In genomic region chr1:41241748-41242644, GRCh38 we compare ENCODE assay signal across 8 cellular contexts. TPM values are rescaled to one million over a fixed set of nuclear protein-coding genes. Genes with fewer than 3 reads are reported as not detected.
A peak's percentile ranks its signal among the peaks of the same experiment; 100 is the strongest.
DNase-seq lines count a peak whose midpoint lies in the region; ATAC-seq and TF ChIP-seq lines count a peak whose summit lies in the region.

Gene SCMH1 (minus strand): TSS chr1:41242306. CDS start chr1:41186133, 56,173 bp downstream.

- H3K4me3 Mint-ChIP-seq in CD8-positive, alpha-beta T cell = peak within 1 kb of the TSS; percentile 85
- H3K4me3 Mint-ChIP-seq in progenitor cell of endocrine pancreas (ENCODE audit: low read depth) = peak within 1 kb of the TSS; percentile 73

- H3K36me3 Mint-ChIP-seq in CD8-positive, alpha-beta T cell = peaks cover 4% of the 10 kb centered on the region
- H3K36me3 Mint-ChIP-seq in activated naive CD4-positive, alpha-beta T cell treated with anti-CD3 and anti-CD28 coated beads, Interleukin-2, amount 50 U/mL, for 72 hours = peaks cover 5 to 6% of the 10 kb centered on the region in 2 donors
- H3K36me3 Mint-ChIP-seq in progenitor cell of endocrine pancreas (ENCODE audit: insufficient read depth) = no peaks in the 10 kb centered on the region

- WGBS in heart right ventricle, 2 donors = 0 to 1% methylated on average over 58 to 111 of the region's 121 CpGs

- peak; percentile 81 for ATAC-seq in CD8-positive, alpha-beta T cell
- ATAC-seq in GM19463 (IDR thresholded peaks at IDR 0.05; ENCODE audit: unreplicated experiment) (peak; percentile 40), heart right ventricle (peak; percentile 39 to 73 (median 64))
- ATAC-seq in activated naive CD4-positive, alpha-beta T cell treated with anti-CD3 and anti-CD28 coated beads, Interleukin-2, amount 50 U/mL, for 72 hours = peak; percentile 63 to 69

- H3K4me1 ChIP-seq in CD8-positive, alpha-beta T cell (ENCODE audit: insufficient read depth, low read length) = peaks cover 10% of the 10 kb centered on the region
- H3K4me1 ChIP-seq in HUES6 (ENCODE audit: control insufficient read depth, insufficient read depth, low read length) = peaks cover 24% of the 10 kb centered on the region; the same call in 1 of the 2 replicates
- H3K4me1 ChIP-seq in heart right ventricle = peaks cover 0 to 49% (median 40%) of the 10 kb centered on the region in 9 donors
- peaks cover 0 to 13% of the 10 kb centered on the region in 2 donors for H3K4me1 ChIP-seq in uterus

- H3K9me3 Mint-ChIP-seq in CD8-positive, alpha-beta T cell = peaks cover 5% of the 10 kb centered on the region
- H3K9me3 Mint-ChIP-seq in activated naive CD4-positive, alpha-beta T cell treated with anti-CD3 and anti-CD28 coated beads, Interleukin-2, amount 50 U/mL, for 72 hours = no peaks in the 10 kb centered on the region
- H3K9me3 Mint-ChIP-seq in progenitor cell of endocrine pancreas (ENCODE audit: low read depth) = no peaks in the 10 kb centered on the region

- peak within 1 kb of the TSS; percentile 68 for H3K9ac ChIP-seq in HUES6 (ENCODE audit: low read length)

- TF ChIP-seq POLR2A in uterus (IDR thresholded peaks at IDR 0.05) = peak in 1 of 2 donors; percentile 8

- no peaks in the 10 kb centered on the region for H3K9me3 ChIP-seq in CD8-positive, alpha-beta T cell (ENCODE audit: low read length)
- no peaks in the 10 kb centered on the region for H3K9me3 ChIP-seq in HUES6 (ENCODE audit: control insufficient read depth, insufficient read depth, low read depth, low read length)
- H3K9me3 ChIP-seq in heart right ventricle = no peaks in the 10 kb centered on the region
- no peaks in the 10 kb centered on the region for H3K9me3 ChIP-seq in uterus

- no peaks in the 10 kb centered on the region for H3K27me3 ChIP-seq in CD8-positive, alpha-beta T cell (ENCODE audit: insufficient read depth, low read length)
- peaks cover 20% of the 10 kb centered on the region for H3K27me3 ChIP-seq in HUES6 (ENCODE audit: control insufficient read depth, insufficient read depth, low read length)
- no peaks in the 10 kb centered on the region for H3K27me3 ChIP-seq in heart right ventricle
- H3K27me3 ChIP-seq in uterus = no peaks in the 10 kb centered on the region

- in situ Hi-C loops in SK-MEL-5 (cut with HindIII; ENCODE audit: low pct_unique_long_range_greater_than_20kb, low sequenced_read_pairs) = no loop called here

- H3K27me3 Mint-ChIP-seq in CD8-positive, alpha-beta T cell (ENCODE audit: low read depth) = peaks cover 2% of the 10 kb centered on the region
- peaks cover 7% of the 10 kb centered on the region for H3K27me3 Mint-ChIP-seq in progenitor cell of endocrine pancreas

- H3K4me3 ChIP-seq in CD8-positive, alpha-beta T cell (ENCODE audit: low read depth, low read length) = peak within 1 kb of the TSS; percentile 50
- H3K4me3 ChIP-seq in HUES6 (ENCODE audit: low read depth, low read length) (peak within 1 kb of the TSS; percentile 70), heart right ventricle (peak within 1 kb of the TSS; percentile 73 to 94 (median 88)), uterus (peak within 1 kb of the TSS; percentile 53 to 92)

- H3K4me1 Mint-ChIP-seq in CD8-positive, alpha-beta T cell (ENCODE audit: low read depth) = peaks cover 19% of the 10 kb centered on the region
- peaks cover 26% of the 10 kb centered on the region for H3K4me1 Mint-ChIP-seq in progenitor cell of endocrine pancreas (ENCODE audit: low read depth)

- DNase-seq in CD8-positive, alpha-beta T cell = peak; percentile 7 to 77 (median 52)
- DNase-seq in SK-MEL-5 (ENCODE audit: low read depth, low spot score) = peak; percentile 5
- peak; percentile 64 to 69 for DNase-seq in activated naive CD4-positive, alpha-beta T cell treated with anti-CD3 and anti-CD28 coated beads, Interleukin-2, amount 50 U/mL, for 72 hours (ENCODE audit: low spot score in 2 of 2)
- DNase-seq in heart right ventricle = peak; percentile 36 to 49
- peak; percentile 44 for DNase-seq in progenitor cell of endocrine pancreas (ENCODE audit: low spot score, unreplicated experiment)
- peak; percentile 40 to 53 for DNase-seq in uterus

- POLR2A ChIA-PET in CD8-positive, alpha-beta T cell (lab: Charles Lee) = interaction anchor here (1.5 kb wide), 1 partner anchor 262 kb away, joined by 6 read pairs; the partner anchor contains the start of gene CTPS1

- H3K27ac Mint-ChIP-seq in CD8-positive, alpha-beta T cell = peak within 1 kb of the TSS; percentile 85
- peak within 1 kb of the TSS; percentile 77 to 84 for H3K27ac Mint-ChIP-seq in activated naive CD4-positive, alpha-beta T cell treated with anti-CD3 and anti-CD28 coated beads, Interleukin-2, amount 50 U/mL, for 72 hours
- H3K27ac Mint-ChIP-seq in progenitor cell of endocrine pancreas = peak within 1 kb of the TSS; percentile 43

- intact Hi-C loops in CD8-positive, alpha-beta T cell (cut with DNase I, micrococcal nuclease) = no loop called here
- intact Hi-C loops in heart right ventricle (cut with DNase I) = no loop called here
- intact Hi-C loops in uterus (cut with DNase I; ENCODE audit: low total_unique reads) = no loop called here

- CTCF ChIA-PET in CD8-positive, alpha-beta T cell (lab: Charles Lee) = no interaction called here

- TF ChIP-seq CTCF in CD8-positive, alpha-beta T cell (IDR thresholded peaks at IDR 0.05) = no peak
- TF ChIP-seq CTCF in heart right ventricle (IDR thresholded peaks at IDR 0.05) (no peak), progenitor cell of endocrine pancreas (IDR thresholded peaks at IDR 0.05; ENCODE audit: unreplicated experiment) (no peak), uterus (IDR thresholded peaks at IDR 0.05) (no peak)

- H3K36me3 ChIP-seq in CD8-positive, alpha-beta T cell (ENCODE audit: insufficient read depth, low read length) = no peaks in the 10 kb centered on the region
- H3K36me3 ChIP-seq in HUES6 (ENCODE audit: control insufficient read depth, insufficient read depth, low read length) (no peaks in the 10 kb centered on the region), heart right ventricle (no peaks in the 10 kb centered on the region), uterus (no peaks in the 10 kb centered on the region)

- peak within 1 kb of the TSS; percentile 29 for H3K27ac ChIP-seq in CD8-positive, alpha-beta T cell (ENCODE audit: low read depth, low read length)
- H3K27ac ChIP-seq in HUES6 (ENCODE audit: low read depth, low read length) (no peak within 1 kb of the TSS; the same call in 1 of the 2 replicates), heart right ventricle (peak within 1 kb of the TSS; percentile 88 to 99 (median 96)), uterus (peak within 1 kb of the TSS; percentile 96 to 100)

RNA-seq across cellular contexts. Expression of gene SCMH1, which starts in this region (rescaled TPM):
- total RNA-seq in CD8-positive, alpha-beta T cell = 10 to 100 TPM; 10.2 to 13.1 TPM
- 16.8 and 17.0 TPM in 2 replicates for total RNA-seq in SK-MEL-5 (2014; rRNA removed; shearing (Covaris generic))
- polyA plus RNA-seq in SK-MEL-5 (2015; cell fraction: cytosol; rRNA removed) = 18.6 and 26.6 TPM in 2 replicates
- polyA plus RNA-seq in SK-MEL-5 (2015; cell fraction: nucleus; rRNA removed) = 56.5 and 63.6 TPM in 2 replicates
- 10 to 100 TPM; 18.0 to 24.3 TPM for total RNA-seq in activated naive CD4-positive, alpha-beta T cell treated with anti-CD3 and anti-CD28 coated beads, Interleukin-2, amount 50 U/mL, for 72 hours
- total RNA-seq in heart right ventricle (10 to 100 TPM; 34.4 to 53.5 (median 46.1) TPM), progenitor cell of endocrine pancreas (55.4 and 57.6 TPM in 2 replicates), uterus (100 to 1,000 TPM in 1 of 4 donors, 10 to 100 TPM in 3; 27.6 to 105 (median 48.5) TPM)
- 10 to 100 TPM; 29.6 to 34.3 TPM for polyA plus RNA-seq in heart right ventricle

Comparison
In these comparisons a context has a peak if more than half of its experiments do, and no peak if none do; other contexts are left out.
1. DNase-seq: peak in every context shown above with its lines; median percentile 66 in activated naive CD4-positive, alpha-beta T cell treated with anti-CD3 and anti-CD28 coated beads, Interleukin-2, amount 50 U/mL, for 72 hours; 52 in CD8-positive, alpha-beta T cell; 46 in uterus; 44 in progenitor cell of endocrine pancreas; 42 in heart right ventricle; 5 in SK-MEL-5.